ENCODE assay signal across 23 cellular contexts in the genomic region with DNA sequence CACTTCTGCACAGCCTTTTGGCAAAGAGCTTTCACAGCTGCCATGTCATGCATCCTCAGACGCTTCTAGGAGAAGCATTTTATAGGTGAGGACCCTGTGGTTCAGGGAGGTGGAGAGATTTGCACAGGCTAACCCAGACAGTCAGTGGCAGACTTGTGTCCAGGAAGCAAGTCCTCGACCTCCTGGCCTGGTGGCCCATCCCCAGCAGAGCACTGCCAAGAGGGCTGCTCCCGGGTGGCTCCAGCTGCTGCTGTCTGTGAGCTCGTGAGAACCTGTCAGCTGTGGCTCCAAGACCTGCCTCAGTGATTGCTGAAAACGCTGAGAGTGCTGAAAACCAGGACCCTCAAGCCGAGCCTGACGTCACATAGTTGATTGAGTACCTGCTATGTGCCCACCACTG.
DNase-seq lines count a peak whose midpoint lies in the region; ATAC-seq and TF ChIP-seq lines count a peak whose summit lies in the region.
"Had no signal": no experiment of that assay in that cellular context is flagged by ENCODE, and none has a peak within 500 bp of the region (broad histone marks: within the 10 kb centered on the region; RNA-seq: fewer than 3 reads in every experiment).

No MANE protein-coding gene starts in this region.

- DNase-seq in DMS53 (lab: John Stamatoyannopoulos, UW) (peak; percentile 2), DMS53 treated with DMSO at 0.1 percent for 48 hours (lab: John Stamatoyannopoulos, UW; ENCODE audit: unreplicated experiment) (no peak), heart left ventricle (no peak), Right ventricle myocardium superior (no peak), left lobe of liver (ENCODE audit: low spot score) (no peak), psoas muscle (no peak), NCI-H128 (lab: John Stamatoyannopoulos, UW; ENCODE audit: unreplicated experiment) (no peak), NCI-H2227 treated with DMSO at 0.1 percent for 48 hours (lab: John Stamatoyannopoulos, UW) (no peak)
- DNase-seq: Caco-2; CD4-positive, alpha-beta memory T cell; DMS 273 treated with DMSO at 0.1 percent for 48 hours; GDM1; HCEC 1CT; IMR-90; NCI-H1105 treated with DMSO at 0.1 percent for 48 hours; NCI-H187; NCI-H510A; NCI-H748 treated with DMSO at 0.1 percent for 48 hours had no signal

- no peak for TF ChIP-seq POLR2A in heart left ventricle (IDR thresholded peaks at IDR 0.05)

- H3K4me3 ChIP-seq in heart left ventricle (no peak overlapping the region), psoas muscle (no peak overlapping the region)
- H3K4me3 ChIP-seq: BLaER1 treated with 17β-estradiol and CSF1 and Interleukin-3, amounts not matched to agents 10 nM and 100 nM; GM23338 had no signal

- ATAC-seq in heart left ventricle (peak in 3 of 4 donors; percentile 24 to 52 (median 37)), Right ventricle myocardium superior (ENCODE audit: poor library complexity) (no peak), left lobe of liver (peak; percentile 50), psoas muscle (peak; percentile 22 to 74 (median 64))
- ATAC-seq: GM23338, Panc1 had no signal

- H3K27me3 ChIP-seq in heart left ventricle (peaks cover 0 to 40% (median 0%) of the 10 kb centered on the region in 9 donors), psoas muscle (ENCODE audit: insufficient read depth in 3 of 3, low read length in 2 of 3) (peaks cover 0 to 35% (median 0%) of the 10 kb centered on the region in 3 donors)

- H3K27ac ChIP-seq in heart left ventricle (no peak overlapping the region), psoas muscle (no peak overlapping the region)
- H3K27ac ChIP-seq: 22Rv1; BLaER1 treated with 17β-estradiol and CSF1 and Interleukin-3, amounts not matched to agents 10 nM and 100 nM; KMS-11 had no signal

- H3K4me1 ChIP-seq in heart left ventricle (no peaks in the 10 kb centered on the region), psoas muscle (no peaks in the 10 kb centered on the region)
- H3K4me1 ChIP-seq: BLaER1 treated with 17β-estradiol and CSF1 and Interleukin-3, amounts not matched to agents 10 nM and 100 nM; Caco-2 had no signal

- no peaks in the 10 kb centered on the region for H3K36me3 ChIP-seq in heart left ventricle
- no peaks in the 10 kb centered on the region for H3K36me3 ChIP-seq in psoas muscle (ENCODE audit: insufficient read depth in 1 of 2, low read depth in 1 of 2)
- H3K36me3 ChIP-seq: BLaER1 treated with 17β-estradiol and CSF1 and Interleukin-3, amounts not matched to agents 10 nM and 100 nM had no signal

- no peak for TF ChIP-seq CTCF in heart left ventricle (IDR thresholded peaks at IDR 0.05)
- no peak for TF ChIP-seq CTCF in psoas muscle (IDR thresholded peaks at IDR 0.05)

- WGBS in heart left ventricle, 4 donors = 44 to 60% (median 47%) methylated on average over 7 of the region's 7 CpGs
- WGBS in psoas muscle, 3 donors = 19 to 41% (median 28%) methylated on average over 6 to 7 of the region's 7 CpGs

- H3K9me3 ChIP-seq in heart left ventricle = no peaks in the 10 kb centered on the region
- H3K9me3 ChIP-seq in psoas muscle = no peaks in the 10 kb centered on the region
- H3K9me3 ChIP-seq: BLaER1 treated with 17β-estradiol and CSF1 and Interleukin-3, amounts not matched to agents 10 nM and 100 nM; Caco-2 had no signal

- intact Hi-C loops in heart left ventricle (cut with DNase I) (no loop called here), Right ventricle myocardium superior (cut with DNase I) (no loop called here), psoas muscle (cut with DNase I) (no loop called here)
